Comparison of ENCODE assay signal across 2 cellular contexts in the genomic region with DNA sequence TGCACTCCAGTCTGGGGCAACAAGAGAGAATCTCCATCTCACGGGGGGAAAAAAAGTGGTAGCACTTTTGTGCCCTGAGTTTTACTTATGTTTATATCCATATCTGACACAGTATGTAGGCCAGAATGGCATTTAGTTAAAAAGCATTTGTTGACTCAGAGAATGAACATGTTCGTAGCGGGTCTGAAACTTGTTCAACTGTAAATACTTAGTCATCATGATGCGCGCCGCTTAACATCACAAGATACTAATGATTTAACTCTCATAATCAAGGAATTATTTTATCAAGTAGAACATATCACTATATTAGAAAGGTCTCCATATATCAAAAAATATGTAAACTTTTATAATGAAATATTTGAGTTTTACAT.
A peak's percentile ranks its signal among the peaks of the same experiment; 100 is the strongest.
TF ChIP-seq lines count a peak whose summit lies in the region.

No MANE protein-coding gene starts in this region.

TF ChIP-seq in IMR-90, 13 proteins besides CTCF, POLR2A, EP300 and RAD21:
- TF ChIP-seq NFE2L2 (IDR thresholded peaks at IDR 0.05; ENCODE audit: low read depth, low read length) (peak; percentile 88), BHLHE40 (IDR thresholded peaks at IDR 0.05; ENCODE audit: low read depth, low read length) (0 out of 2 replicates have a peak, but pooled peaks have one; percentile 22), FOS (IDR thresholded peaks at IDR 0.05; ENCODE audit: low read depth, low read length) (peak; percentile 82), MAFK (IDR thresholded peaks at IDR 0.05; ENCODE audit: low read depth, low read length) (peak; percentile 63), RFX5 (IDR thresholded peaks at IDR 0.05; ENCODE audit: low read depth, low read length) (no peak)
- TF ChIP-seq, protein P1, sequence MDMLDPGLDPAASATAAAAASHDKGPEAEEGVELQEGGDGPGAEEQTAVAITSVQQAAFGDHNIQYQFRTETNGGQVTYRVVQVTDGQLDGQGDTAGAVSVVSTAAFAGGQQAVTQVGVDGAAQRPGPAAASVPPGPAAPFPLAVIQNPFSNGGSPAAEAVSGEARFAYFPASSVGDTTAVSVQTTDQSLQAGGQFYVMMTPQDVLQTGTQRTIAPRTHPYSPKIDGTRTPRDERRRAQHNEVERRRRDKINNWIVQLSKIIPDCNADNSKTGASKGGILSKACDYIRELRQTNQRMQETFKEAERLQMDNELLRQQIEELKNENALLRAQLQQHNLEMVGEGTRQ (IDR thresholded peaks at IDR 0.05; ENCODE audit: low read depth, low read length), result no peak

TF ChIP-seq in HepG2, 621 proteins besides CTCF, POLR2A, EP300 and RAD21:
- no peak for TF ChIP-seq GATAD2A (CRISPR knock-in tag; IDR thresholded peaks at IDR 0.05)
- TF ChIP-seq TBL1XR1 (IDR thresholded peaks at IDR 0.05; ENCODE audit: borderline replicate concordance, low read length, partially characterized antibody), result no peak
- TF ChIP-seq, protein P2, sequence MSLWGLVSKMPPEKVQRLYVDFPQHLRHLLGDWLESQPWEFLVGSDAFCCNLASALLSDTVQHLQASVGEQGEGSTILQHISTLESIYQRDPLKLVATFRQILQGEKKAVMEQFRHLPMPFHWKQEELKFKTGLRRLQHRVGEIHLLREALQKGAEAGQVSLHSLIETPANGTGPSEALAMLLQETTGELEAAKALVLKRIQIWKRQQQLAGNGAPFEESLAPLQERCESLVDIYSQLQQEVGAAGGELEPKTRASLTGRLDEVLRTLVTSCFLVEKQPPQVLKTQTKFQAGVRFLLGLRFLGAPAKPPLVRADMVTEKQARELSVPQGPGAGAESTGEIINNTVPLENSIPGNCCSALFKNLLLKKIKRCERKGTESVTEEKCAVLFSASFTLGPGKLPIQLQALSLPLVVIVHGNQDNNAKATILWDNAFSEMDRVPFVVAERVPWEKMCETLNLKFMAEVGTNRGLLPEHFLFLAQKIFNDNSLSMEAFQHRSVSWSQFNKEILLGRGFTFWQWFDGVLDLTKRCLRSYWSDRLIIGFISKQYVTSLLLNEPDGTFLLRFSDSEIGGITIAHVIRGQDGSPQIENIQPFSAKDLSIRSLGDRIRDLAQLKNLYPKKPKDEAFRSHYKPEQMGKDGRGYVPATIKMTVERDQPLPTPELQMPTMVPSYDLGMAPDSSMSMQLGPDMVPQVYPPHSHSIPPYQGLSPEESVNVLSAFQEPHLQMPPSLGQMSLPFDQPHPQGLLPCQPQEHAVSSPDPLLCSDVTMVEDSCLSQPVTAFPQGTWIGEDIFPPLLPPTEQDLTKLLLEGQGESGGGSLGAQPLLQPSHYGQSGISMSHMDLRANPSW (CRISPR knock-in tag; IDR thresholded peaks at IDR 0.05; ENCODE audit: borderline replicate concordance), result no peak
- no peak for TF ChIP-seq GTF3A (CRISPR knock-in tag; conservative IDR thresholded peaks at IDR 0.05)
- TF ChIP-seq ZNF570 (CRISPR knock-in tag; IDR thresholded peaks at IDR 0.05; ENCODE audit: borderline replicate concordance), result no peak
- no peak for TF ChIP-seq ZNF777 (CRISPR knock-in tag; IDR thresholded peaks at IDR 0.05)
- TF ChIP-seq TCF12 (IDR thresholded peaks at IDR 0.05), result no peak
- TF ChIP-seq TCF12 (CRISPR knock-in tag; IDR thresholded peaks at IDR 0.05), result no peak
- no peak for TF ChIP-seq TBX2 (CRISPR knock-in tag; IDR thresholded peaks at IDR 0.05; ENCODE audit: borderline replicate concordance)
- TF ChIP-seq KLF12 (CRISPR knock-in tag; IDR thresholded peaks at IDR 0.05; ENCODE audit: borderline replicate concordance), result no peak
- no peak for TF ChIP-seq XBP1 (CRISPR knock-in tag; IDR thresholded peaks at IDR 0.05)
- no peak for TF ChIP-seq SMYD3 (CRISPR knock-in tag; IDR thresholded peaks at IDR 0.05)
- TF ChIP-seq, protein P3, sequence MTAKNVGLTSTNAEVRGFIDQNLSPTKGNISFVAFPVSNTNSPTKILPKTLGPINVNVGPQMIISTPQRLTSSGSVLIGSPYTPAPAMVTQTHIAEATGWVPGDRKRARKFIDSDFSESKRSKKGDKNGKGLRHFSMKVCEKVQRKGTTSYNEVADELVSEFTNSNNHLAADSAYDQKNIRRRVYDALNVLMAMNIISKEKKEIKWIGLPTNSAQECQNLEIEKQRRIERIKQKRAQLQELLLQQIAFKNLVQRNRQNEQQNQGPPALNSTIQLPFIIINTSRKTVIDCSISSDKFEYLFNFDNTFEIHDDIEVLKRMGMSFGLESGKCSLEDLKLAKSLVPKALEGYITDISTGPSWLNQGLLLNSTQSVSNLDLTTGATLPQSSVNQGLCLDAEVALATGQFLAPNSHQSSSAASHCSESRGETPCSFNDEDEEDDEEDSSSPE (CRISPR knock-in tag; IDR thresholded peaks at IDR 0.05), result no peak
- TF ChIP-seq TAF1 (CRISPR knock-in tag; IDR thresholded peaks at IDR 0.05), result no peak
- TF ChIP-seq ZNF841 (CRISPR knock-in tag; IDR thresholded peaks at IDR 0.05; ENCODE audit: borderline replicate concordance), result no peak
TF ChIP-seq in HepG2: peak in this region for 0.
